Comparison of ENCODE assay signal across 8 cellular contexts in the genomic region with DNA sequence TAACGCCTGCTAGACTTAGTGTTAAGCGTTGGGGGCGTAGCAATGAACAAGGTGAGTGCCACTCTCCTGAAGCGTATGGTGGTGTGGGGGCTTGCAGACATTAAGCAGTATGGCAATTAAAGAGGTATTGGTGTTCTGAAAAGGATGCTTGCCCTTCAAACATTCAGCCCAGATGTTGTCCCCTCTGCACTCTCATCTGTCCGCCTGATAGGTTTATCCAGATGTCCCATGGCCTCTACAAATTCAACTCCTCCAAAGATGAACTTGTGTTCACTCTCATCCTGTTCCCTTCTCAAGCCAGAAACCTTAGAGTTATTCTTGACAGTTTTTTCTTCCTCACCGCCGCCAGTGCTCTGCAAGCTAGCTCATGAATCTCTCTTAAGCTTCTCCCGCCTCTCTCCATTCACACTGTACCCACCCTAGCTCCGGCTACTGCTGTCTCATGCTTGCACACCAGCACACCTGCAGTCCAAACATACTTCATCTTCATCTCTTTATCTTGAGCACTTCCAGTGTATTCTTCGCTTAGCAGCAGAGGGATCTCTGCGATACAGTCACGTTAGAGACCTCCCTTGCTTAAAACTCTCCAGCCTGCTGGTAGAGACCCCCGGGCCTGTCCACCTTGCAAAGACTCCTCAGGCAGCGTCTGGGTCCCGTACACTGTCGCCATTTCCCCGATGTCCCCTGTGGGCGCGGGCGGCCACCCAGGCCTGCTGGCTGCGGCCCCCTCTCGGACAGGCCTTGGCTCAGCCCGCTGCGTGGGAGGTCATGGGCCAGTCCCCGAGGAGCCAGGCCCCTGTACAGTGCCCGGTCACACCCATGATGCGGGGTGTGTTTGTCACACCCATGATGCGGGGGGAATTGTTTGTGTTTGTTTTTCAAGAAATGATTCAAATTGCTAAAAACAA. TPM values are rescaled to one million over a fixed set of nuclear protein-coding genes. Genes with fewer than 3 reads are reported as not detected.
DNase-seq lines count a peak whose midpoint lies in the region; ATAC-seq and TF ChIP-seq lines count a peak whose summit lies in the region.

No MANE protein-coding gene starts in this region.

- POLR2A ChIA-PET in Panc1 (lab: Charles Lee): no interaction called here

- in situ Hi-C loops in Panc1 (cut with HindIII; ENCODE audit: low pct_unique_long_range_greater_than_20kb, low sequenced_read_pairs): no loop called here

- H3K9me3 Mint-ChIP-seq in Calu3 (ENCODE audit: low read depth, unreplicated experiment): no peaks in the 10 kb centered on the region

- CTCF ChIA-PET in Calu3 (lab: Charles Lee) (interaction anchor here (1.3 kb wide), 1 partner anchor 41 kb away, joined by 14 read pairs; no protein-coding TSS in a partner anchor), Panc1 (lab: Charles Lee) (interaction anchor here (0.5 kb wide), 1 partner anchor 135 kb away, joined by 4 read pairs; no protein-coding TSS in a partner anchor)

- no peaks in the 10 kb centered on the region for H3K9me3 ChIP-seq in Panc1 (ENCODE audit: control insufficient read depth, insufficient read depth, low read depth, low read length)
- H3K9me3 ChIP-seq in osteoblast (ENCODE audit: low read depth, low read length): no peaks in the 10 kb centered on the region

- TF ChIP-seq CTCF in Calu3 (IDR thresholded peaks at IDR 0.05; ENCODE audit: unreplicated experiment) (no peak), Panc1 (IDR thresholded peaks at IDR 0.05) (no peak), epithelial cell of proximal tubule (conservative IDR thresholded peaks at IDR 0.05; ENCODE audit: low read depth, low read length) (no peak), osteoblast (IDR thresholded peaks at IDR 0.05; ENCODE audit: extremely low read depth, low read depth, low read length) (no peak)

- peak overlapping the region; percentile 96 for H3K27ac Mint-ChIP-seq in Calu3 (ENCODE audit: unreplicated experiment)

- H3K79me2 ChIP-seq in osteoblast (ENCODE audit: insufficient read depth, low read length): peaks cover 27% of the 10 kb centered on the region

- H3K4me2 ChIP-seq in osteoblast (ENCODE audit: insufficient read depth, low read length): peak overlapping the region; percentile 96

- DNase-seq in Calu3: no peak
- DNase-seq in Panc1 (ENCODE audit: low read depth, low spot score): no peak
- DNase-seq in epithelial cell of proximal tubule (ENCODE audit: low read depth): no peak
- DNase-seq in osteoblast (ENCODE audit: insufficient read length, low spot score, missing footprints): no peak
- no peak for DNase-seq in SK-N-DZ (ENCODE audit: low spot score)
- no peak for DNase-seq in NCI-H2196 treated with DMSO at 0.1 percent for 48 hours (lab: John Stamatoyannopoulos, UW; ENCODE audit: unreplicated experiment)
- no peak for DNase-seq in activated gamma-delta T cell (lab: John Stamatoyannopoulos, UW)

- intact Hi-C loops in Calu3 (cut with micrococcal nuclease; ENCODE audit: unreplicated experiment) (loop anchor here (2.0 kb wide), 1 partner anchor 33 kb away; no protein-coding TSS in a partner anchor), Panc1 (cut with micrococcal nuclease; ENCODE audit: unreplicated experiment) (loop anchor here (5.0 kb wide), 1 partner anchor 88 kb away; no protein-coding TSS in a partner anchor)

- H2AFZ ChIP-seq in osteoblast (ENCODE audit: low read length): peak overlapping the region; percentile 97

- H3K27me3 ChIP-seq in Panc1 (ENCODE audit: control insufficient read depth, insufficient read depth, low read length) (no peaks in the 10 kb centered on the region), osteoblast (ENCODE audit: insufficient read depth, low read length) (no peaks in the 10 kb centered on the region)

- peak overlapping the region; percentile 95 for H3K4me3 Mint-ChIP-seq in Calu3 (ENCODE audit: low read depth, unreplicated experiment)

- peaks cover 13% of the 10 kb centered on the region; the same call in 1 of the 2 replicates for H3K36me3 ChIP-seq in Panc1 (ENCODE audit: control insufficient read depth, insufficient read depth, low read length)
- peaks cover 36% of the 10 kb centered on the region for H3K36me3 ChIP-seq in osteoblast (ENCODE audit: insufficient read depth, low read length)

- peaks cover 10% of the 10 kb centered on the region; the same call in 1 of the 2 replicates for H3K4me1 ChIP-seq in Panc1 (ENCODE audit: control insufficient read depth, insufficient read depth, low read length)
- H3K4me1 ChIP-seq in osteoblast (ENCODE audit: insufficient read depth, low read length): peaks cover 8% of the 10 kb centered on the region

- H3K36me3 Mint-ChIP-seq in Calu3 (ENCODE audit: insufficient read depth, unreplicated experiment): peaks cover 60% of the 10 kb centered on the region

- no TSS peak for BruUV-seq in Calu3 (replicated peaks; lab: Mats Ljungman, UMichigan)
- no TSS peak for BruUV-seq in Panc1 (replicated peaks; lab: Mats Ljungman, UMichigan)

- H3K27ac ChIP-seq in Panc1 (ENCODE audit: low read length): peak overlapping the region; percentile 99
- H3K27ac ChIP-seq in osteoblast (ENCODE audit: low read depth, low read length): peak overlapping the region; percentile 87

- peak overlapping the region; percentile 96 to 99 for H3K4me3 ChIP-seq in Panc1 (ENCODE audit: low read depth in 2 of 2, low read length in 2 of 2)
- H3K4me3 ChIP-seq in epithelial cell of proximal tubule (ENCODE audit: low read depth, low read length): peak overlapping the region; percentile 90
- peak overlapping the region; percentile 77 for H3K4me3 ChIP-seq in osteoblast (ENCODE audit: insufficient read depth, low read length)

- H3K4me1 Mint-ChIP-seq in Calu3 (ENCODE audit: low read depth, unreplicated experiment): peaks cover 14% of the 10 kb centered on the region

- ATAC-seq in Panc1 (0 out of 2 replicates have a peak, but pooled peaks have one; percentile 4), HG03039 (IDR thresholded peaks at IDR 0.05; ENCODE audit: unreplicated experiment) (no peak)

- H4K20me1 ChIP-seq in osteoblast (ENCODE audit: insufficient read depth, low read length): peaks cover 3% of the 10 kb centered on the region

- no peaks in the 10 kb centered on the region for H3K27me3 Mint-ChIP-seq in Calu3 (ENCODE audit: unreplicated experiment)

RNA-seq across cellular contexts. Expression of a gene that starts 1.0 kb away (rescaled TPM):
- 87.3 and 96.0 TPM in 2 replicates for total RNA-seq in Calu3 (2022)
- total RNA-seq in Panc1 (2021; ENCODE audit: unreplicated experiment): 63.4 TPM
- 79.2 TPM for polyA plus RNA-seq in Panc1 (2012; ENCODE audit: insufficient read length)
- 34.2 and 42.8 TPM in 2 replicates for total RNA-seq in epithelial cell of proximal tubule
- total RNA-seq in osteoblast: 33.6 and 34.0 TPM in 2 replicates
- polyA plus RNA-seq in SK-N-DZ (2014; cell fraction: cytosol; rRNA removed): 74.6 and 75.3 TPM in 2 replicates
- polyA plus RNA-seq in SK-N-DZ (2014; cell fraction: nucleus; rRNA removed): 70.2 and 70.3 TPM in 2 replicates

RNA-seq across cellular contexts. Expression of a gene that starts 32.0 kb away (rescaled TPM):
- total RNA-seq in Calu3 (2022) (147 and 155 TPM in 2 replicates), Panc1 (2021; ENCODE audit: unreplicated experiment) (103 TPM), epithelial cell of proximal tubule (58.6 and 76.0 TPM in 2 replicates), osteoblast (64.8 and 68.7 TPM in 2 replicates)
- polyA plus RNA-seq in Panc1 (2012; ENCODE audit: insufficient read length): 75.8 TPM
- polyA plus RNA-seq in SK-N-DZ (2014; cell fraction: cytosol; rRNA removed): 72.3 and 72.8 TPM in 2 replicates
- polyA plus RNA-seq in SK-N-DZ (2014; cell fraction: nucleus; rRNA removed): 36.1 and 47.2 TPM in 2 replicates

RNA-seq across cellular contexts. Expression of a gene that starts 57.7 kb away (rescaled TPM):
- total RNA-seq in Calu3 (2022) (94.1 and 156 TPM in 2 replicates), Panc1 (2021; ENCODE audit: unreplicated experiment) (39.4 TPM), epithelial cell of proximal tubule (16.0 and 16.4 TPM in 2 replicates), osteoblast (56.6 and 61.5 TPM in 2 replicates)
- 22.5 TPM for polyA plus RNA-seq in Panc1 (2012; ENCODE audit: insufficient read length)
- polyA plus RNA-seq in SK-N-DZ (2014; cell fraction: cytosol; rRNA removed): 5.2 and 6.0 TPM in 2 replicates
- polyA plus RNA-seq in SK-N-DZ (2014; cell fraction: nucleus; rRNA removed): 5.4 and 7.8 TPM in 2 replicates
